ENCODE assay signal across 11 cellular contexts in genomic region chr3:172159962-172160538, GRCh38.
DNase-seq lines count a peak whose midpoint lies in the region; ATAC-seq and TF ChIP-seq lines count a peak whose summit lies in the region.
"Had no signal": no experiment of that assay in that cellular context is flagged by ENCODE, and none has a peak within 500 bp of the region (broad histone marks: within the 10 kb centered on the region; RNA-seq: fewer than 3 reads in every experiment).

No MANE protein-coding gene starts in this region.

- DNase-seq in AG10803 (ENCODE audit: low read depth), result peak; percentile 21
- peak; percentile 67 for DNase-seq in NOMO-1 treated with dmso at 0.1 percent for 144 hours (lab: John Stamatoyannopoulos, UW; ENCODE audit: unreplicated experiment)
- peak; percentile 67 for DNase-seq in endodermal cell
- DNase-seq in suprapubic skin (ENCODE audit: low spot score in 2 of 2), result no peak
- DNase-seq: activated naive CD8-positive, alpha-beta T cell treated with anti-CD3 and anti-CD28 coated beads, Interleukin-2, amount 50 U/mL, for 24 hours; NCI-H1105 treated with DMSO at 0.1 percent for 48 hours had no signal

- no peak overlapping the region for H3K4me3 Mint-ChIP-seq in endodermal cell
- H3K4me3 Mint-ChIP-seq: activated naive CD8-positive, alpha-beta T cell treated with anti-CD3 and anti-CD28 coated beads, Interleukin-2, amount 50 U/mL, for 24 hours; B cell had no signal

- peaks cover 9% of the 10 kb centered on the region for H3K4me1 ChIP-seq in endodermal cell (ENCODE audit: control insufficient read depth, insufficient read depth, low read length)
- H3K4me1 ChIP-seq in muscle layer of duodenum (ENCODE audit: control insufficient read depth in 1 of 2, insufficient read depth in 2 of 2, low read length in 2 of 2), result peaks cover 2 to 18% of the 10 kb centered on the region in 2 donors
- H3K4me1 ChIP-seq in suprapubic skin, result peaks cover 38% of the 10 kb centered on the region

- peaks cover 14% of the 10 kb centered on the region for H3K36me3 Mint-ChIP-seq in endodermal cell (ENCODE audit: low read depth)

- 54 to 61% methylated on average over 2 to 4 of the region's 4 CpGs for WGBS in endodermal cell (ENCODE audit: insufficient coverage in 1 of 2, insufficient read length in 1 of 2), 2 experiments
- 58% methylated on average over 4 of the region's 4 CpGs for WGBS in suprapubic skin

- H3K36me3 ChIP-seq in endodermal cell (ENCODE audit: control insufficient read depth, insufficient read depth, low read length) (peaks cover 41% of the 10 kb centered on the region), muscle layer of duodenum (ENCODE audit: control insufficient read depth in 1 of 2, insufficient read depth in 2 of 2, low read length in 2 of 2) (no peaks in the 10 kb centered on the region), suprapubic skin (no peaks in the 10 kb centered on the region)

- TF ChIP-seq EP300 in suprapubic skin (IDR thresholded peaks at IDR 0.05), result no peak

- peak overlapping the region; percentile 25 for H3K27ac ChIP-seq in endodermal cell (ENCODE audit: low read depth, low read length)
- H3K27ac ChIP-seq in muscle layer of duodenum (ENCODE audit: low read length), result peak overlapping the region; percentile 32
- no peak overlapping the region for H3K27ac ChIP-seq in suprapubic skin

- H3K9me3 Mint-ChIP-seq in endodermal cell, result no peaks in the 10 kb centered on the region
- H3K9me3 Mint-ChIP-seq: activated naive CD8-positive, alpha-beta T cell treated with anti-CD3 and anti-CD28 coated beads, Interleukin-2, amount 50 U/mL, for 24 hours had no signal

- H3K9ac ChIP-seq in endodermal cell (ENCODE audit: extremely low read depth, low read length, poor library complexity, severe bottlenecking), result no peak overlapping the region

- TF ChIP-seq POLR2A in suprapubic skin (IDR thresholded peaks at IDR 0.05), result no peak

- H3K27me3 Mint-ChIP-seq in endodermal cell (ENCODE audit: insufficient read depth), result no peaks in the 10 kb centered on the region
- H3K27me3 Mint-ChIP-seq: activated naive CD8-positive, alpha-beta T cell treated with anti-CD3 and anti-CD28 coated beads, Interleukin-2, amount 50 U/mL, for 24 hours; B cell had no signal

- H3K4me1 Mint-ChIP-seq in endodermal cell, result peaks cover 30% of the 10 kb centered on the region
- H3K4me1 Mint-ChIP-seq: B cell had no signal

- H3K4me3 ChIP-seq in AG10803 (ENCODE audit: low read length) (no peak overlapping the region), endodermal cell (ENCODE audit: low read length) (no peak overlapping the region), muscle layer of duodenum (ENCODE audit: low read depth in 1 of 2, low read length in 2 of 2) (no peak overlapping the region), suprapubic skin (no peak overlapping the region)

- TF ChIP-seq CTCF in AG10803 (conservative IDR thresholded peaks at IDR 0.05; ENCODE audit: low read length) (no peak), endodermal cell (conservative IDR thresholded peaks at IDR 0.05) (no peak), suprapubic skin (IDR thresholded peaks at IDR 0.05) (no peak)

- no peak for ATAC-seq in HG02588 (IDR thresholded peaks at IDR 0.05; ENCODE audit: unreplicated experiment)
- ATAC-seq in GM18520 (IDR thresholded peaks at IDR 0.05; ENCODE audit: unreplicated experiment), result no peak
- no peak for ATAC-seq in HG02642 (IDR thresholded peaks at IDR 0.05; ENCODE audit: poor library complexity, unreplicated experiment)
- ATAC-seq: activated naive CD8-positive, alpha-beta T cell treated with anti-CD3 and anti-CD28 coated beads, Interleukin-2, amount 50 U/mL, for 24 hours had no signal

- no peaks in the 10 kb centered on the region for H3K9me3 ChIP-seq in endodermal cell (ENCODE audit: control insufficient read depth, low read length)
- H3K9me3 ChIP-seq in muscle layer of duodenum (ENCODE audit: control insufficient read depth in 1 of 2, low read length in 2 of 2), result no peaks in the 10 kb centered on the region
- H3K9me3 ChIP-seq in suprapubic skin, result no peaks in the 10 kb centered on the region

- H3K27me3 ChIP-seq in endodermal cell (ENCODE audit: control insufficient read depth, insufficient read depth, low read length, poor library complexity, severe bottlenecking) (no peaks in the 10 kb centered on the region), muscle layer of duodenum (ENCODE audit: low read depth, low read length) (no peaks in the 10 kb centered on the region), suprapubic skin (no peaks in the 10 kb centered on the region)

- H3K27ac Mint-ChIP-seq in endodermal cell, result peak overlapping the region; percentile 23
- H3K27ac Mint-ChIP-seq: activated naive CD8-positive, alpha-beta T cell treated with anti-CD3 and anti-CD28 coated beads, Interleukin-2, amount 50 U/mL, for 24 hours; B cell had no signal

Comparison
In these comparisons a context has a peak if more than half of its experiments do, and no peak if none do; other contexts are left out.
1. DNase-seq: peak in AG10803 (single experiment), NOMO-1 treated with dmso at 0.1 percent for 144 hours (single experiment) and endodermal cell (single experiment); none in suprapubic skin (0 of 2).